In genomic region chr10:78452782-78453181, GRCh38 we compare ENCODE assay signal across 25 cellular contexts.
"Had no signal": no experiment of that assay in that cellular context is flagged by ENCODE, and none has a peak within 500 bp of the region (broad histone marks: within the 10 kb centered on the region; RNA-seq: fewer than 3 reads in every experiment).

No MANE protein-coding gene starts in this region.

- H3K36me3 Mint-ChIP-seq: immature natural killer cell, mesothelial cell of epicardium, naive B cell had no signal

- DNase-seq: cerebellar nuclear complex; cortex of kidney; effector memory CD8-positive, alpha-beta T cell; erythroblast; esophagus squamous epithelium; foreskin melanocyte; hypothalamus; immature natural killer cell; islet precursor cell; kidney glomerular epithelial cell; left colon; left ventricle myocardium superior; lower lobe of right lung; mucosa of descending colon; naive B cell; right lobe of liver; small intestine; stimulated activated CD4-positive, alpha-beta T cell treated with anti-CD3 and anti-CD28 coated beads, Interleukin-15, amount 100 ng/mL, for 24 hours; stimulated activated CD4-positive, alpha-beta T cell treated with anti-CD3 and anti-CD28 coated beads, Interleukin-2, amount 100 ng/mL, for 48 hours; stimulated activated naive CD4-positive, alpha-beta T cell; stimulated activated naive CD8-positive, alpha-beta T cell treated with anti-CD3 and anti-CD28 coated beads, Interleukin-15, amount 100 ng/mL, for 72 hours; trophoblast cell had no signal

- H3K4me1 Mint-ChIP-seq: immature natural killer cell; naive B cell; stimulated activated naive CD8-positive, alpha-beta T cell treated with anti-CD3 and anti-CD28 coated beads, Interleukin-15, amount 100 ng/mL, for 72 hours had no signal

- H3K4me3 Mint-ChIP-seq: effector memory CD8-positive, alpha-beta T cell; immature natural killer cell; mesothelial cell of epicardium; naive B cell; stimulated activated naive CD8-positive, alpha-beta T cell treated with anti-CD3 and anti-CD28 coated beads, Interleukin-15, amount 100 ng/mL, for 72 hours had no signal

- H3K27me3 Mint-ChIP-seq: stimulated activated naive CD8-positive, alpha-beta T cell treated with anti-CD3 and anti-CD28 coated beads, Interleukin-15, amount 100 ng/mL, for 72 hours had no signal

- H3K27ac Mint-ChIP-seq: effector memory CD8-positive, alpha-beta T cell; immature natural killer cell; progenitor cell of endocrine pancreas had no signal

- ATAC-seq: effector memory CD8-positive, alpha-beta T cell; left colon; left ventricle myocardium superior; lower lobe of right lung; mucosa of descending colon; pancreas; right lobe of liver; stimulated activated naive CD8-positive, alpha-beta T cell treated with anti-CD3 and anti-CD28 coated beads, Interleukin-15, amount 100 ng/mL, for 72 hours had no signal

- H3K9me3 Mint-ChIP-seq: effector memory CD8-positive, alpha-beta T cell; immature natural killer cell; mesothelial cell of epicardium; stimulated activated naive CD8-positive, alpha-beta T cell treated with anti-CD3 and anti-CD28 coated beads, Interleukin-15, amount 100 ng/mL, for 72 hours had no signal
